Comparison of ENCODE assay signal across 8 cellular contexts in the genomic region with DNA sequence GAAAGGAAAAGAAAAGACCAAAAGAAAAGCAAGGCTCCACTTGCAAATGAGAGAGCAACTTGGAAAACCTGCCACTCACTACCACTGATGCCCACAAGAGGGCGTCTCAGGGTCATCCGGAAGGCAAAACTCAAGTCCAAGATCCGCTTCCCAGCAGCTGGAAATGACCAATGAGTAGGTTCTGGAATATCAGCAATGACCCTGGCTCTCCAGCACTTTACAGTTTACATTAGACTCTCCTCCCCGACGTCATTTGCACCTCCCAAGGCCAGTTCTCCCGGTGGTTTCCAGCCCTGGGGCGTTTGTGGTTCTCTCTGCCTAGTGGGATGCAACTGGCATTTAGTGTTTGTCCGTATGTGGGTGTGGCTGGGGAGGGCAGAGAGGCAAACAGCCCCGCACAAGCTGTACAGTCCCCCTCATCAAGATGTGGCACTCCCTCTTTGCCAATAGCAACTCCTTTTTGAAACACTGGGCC.
DNase-seq lines count a peak whose midpoint lies in the region; ATAC-seq and TF ChIP-seq lines count a peak whose summit lies in the region.

No MANE protein-coding gene starts in this region.

- TF ChIP-seq EP300 in SK-N-SH (IDR thresholded peaks at IDR 0.05; ENCODE audit: borderline replicate concordance in 1 of 2, low read depth in 1 of 2, low read length in 1 of 2) = no peak

- H3K9ac ChIP-seq in SK-N-SH (no peak overlapping the region), smooth muscle cell (ENCODE audit: low read depth) (no peak overlapping the region)

- no peaks in the 10 kb centered on the region for H3K9me2 ChIP-seq in SK-N-SH

- in situ Hi-C loops in T47D (cut with HindIII; ENCODE audit: low pct_unique_long_range_greater_than_20kb, low sequenced_read_pairs) = no loop called here

- no peak overlapping the region; the same call in 1 of the 2 replicates for H2AFZ ChIP-seq in SK-N-SH (ENCODE audit: low read depth)
- peak overlapping the region; percentile 69 for H2AFZ ChIP-seq in smooth muscle cell (ENCODE audit: low read depth)

- WGBS in SK-N-SH (ENCODE audit: low lambda C conversion rate) = 24% methylated on average over 8 of the region's 9 CpGs
- WGBS in smooth muscle cell (ENCODE audit: low lambda C conversion rate) = 10% methylated on average over 9 of the region's 9 CpGs

- H4K20me1 ChIP-seq in SK-N-SH (ENCODE audit: insufficient read depth) (no peaks in the 10 kb centered on the region), smooth muscle cell (ENCODE audit: low read depth) (no peaks in the 10 kb centered on the region)

- H3K4me2 ChIP-seq in SK-N-SH (no peak overlapping the region), smooth muscle cell (peak overlapping the region; percentile 36)

- POLR2A ChIA-PET in SK-N-SH (lab: Yijun Ruan, JAX) = no interaction called here

- H3K27me3 ChIP-seq in SK-N-SH (ENCODE audit: insufficient read depth) (peaks cover 8% of the 10 kb centered on the region; the same call in 1 of the 2 replicates), smooth muscle cell (ENCODE audit: low read depth) (peaks cover 15% of the 10 kb centered on the region)

- DNase-seq in EH (ENCODE audit: low read depth) (peak; percentile 87), LNCaP clone FGC (ENCODE audit: low read depth) (peak; percentile 77), SK-N-SH (peak; percentile 68), T47D (ENCODE audit: low read depth in 1 of 2, low spot score in 1 of 2) (peak; percentile 70 to 83), iPS-NIHi7 (ENCODE audit: extremely low spot score) (peak; percentile 83), smooth muscle cell (lab: John Stamatoyannopoulos, UW; ENCODE audit: unreplicated experiment) (peak; percentile 57)

- peak; percentile 71 for TF ChIP-seq RAD21 in SK-N-SH (IDR thresholded peaks at IDR 0.05; ENCODE audit: low read length)

- no peak overlapping the region for H3K27ac ChIP-seq in SK-N-SH (ENCODE audit: low read depth in 2 of 2, low read length in 1 of 2)
- no peak overlapping the region for H3K27ac ChIP-seq in smooth muscle cell (ENCODE audit: low read depth)

- H3K4me1 ChIP-seq in SK-N-SH (ENCODE audit: control insufficient read depth in 1 of 2, insufficient read depth in 2 of 2, low read depth in 1 of 2, low read length in 1 of 2) = peaks cover 0 to 2% of the 10 kb centered on the region in 2 experiments; a peak in 1 of 4 replicates
- no peaks in the 10 kb centered on the region for H3K4me1 ChIP-seq in smooth muscle cell (ENCODE audit: low read depth)

- H3K4me3 ChIP-seq in LNCaP clone FGC (ENCODE audit: low read depth, low read length) = no peak overlapping the region
- no peak overlapping the region; a peak in 1 of 4 replicates for H3K4me3 ChIP-seq in SK-N-SH (ENCODE audit: low read depth in 2 of 2, low read length in 1 of 2)
- H3K4me3 ChIP-seq in smooth muscle cell = no peak overlapping the region

- H3F3A ChIP-seq in SK-N-SH (replicated peaks; ENCODE audit: insufficient read depth) = peaks cover 5% of the 10 kb centered on the region
- no peaks in the 10 kb centered on the region for H3F3A ChIP-seq in smooth muscle cell (ENCODE audit: low read depth)

- H3K79me2 ChIP-seq in SK-N-SH (ENCODE audit: insufficient read depth) (no peaks in the 10 kb centered on the region), smooth muscle cell (ENCODE audit: low read depth) (no peaks in the 10 kb centered on the region)

- H3K9me3 ChIP-seq in SK-N-SH (no peaks in the 10 kb centered on the region), smooth muscle cell (replicated peaks; ENCODE audit: low read depth) (no peaks in the 10 kb centered on the region)

- H3K36me3 ChIP-seq in SK-N-SH (replicated peaks in 1 of 2; ENCODE audit: control insufficient read depth in 1 of 2, insufficient read depth in 2 of 2, low read length in 1 of 2) = no peaks in the 10 kb centered on the region
- no peaks in the 10 kb centered on the region for H3K36me3 ChIP-seq in smooth muscle cell (ENCODE audit: low read depth)

- no peak for ATAC-seq in GM18517 (IDR thresholded peaks at IDR 0.05; ENCODE audit: unreplicated experiment)
- no peak for ATAC-seq in GM18909 (IDR thresholded peaks at IDR 0.05; ENCODE audit: poor library complexity, unreplicated experiment)

- CTCF ChIA-PET in SK-N-SH (lab: Yijun Ruan, JAX) = interaction anchor here (0.6 to 3.2 kb wide), 35 partner anchors 10 to 614 kb away, joined by 3 to 18 read pairs (median 4); a partner anchor contains a TSS

- TF ChIP-seq CTCF in LNCaP clone FGC (IDR thresholded peaks at IDR 0.05; ENCODE audit: control insufficient read depth, extremely low read depth, insufficient read depth) = peak; percentile 90
- peak; percentile 91 for TF ChIP-seq CTCF in SK-N-SH (IDR thresholded peaks at IDR 0.05)
- peak; percentile 87 for TF ChIP-seq CTCF in smooth muscle cell (IDR thresholded peaks at IDR 0.05; ENCODE audit: borderline replicate concordance, insufficient read depth, poor library complexity, severe bottlenecking)

TF ChIP-seq in SK-N-SH, 30 proteins besides CTCF, POLR2A, EP300 and RAD21:
- TF ChIP-seq, protein P1, sequence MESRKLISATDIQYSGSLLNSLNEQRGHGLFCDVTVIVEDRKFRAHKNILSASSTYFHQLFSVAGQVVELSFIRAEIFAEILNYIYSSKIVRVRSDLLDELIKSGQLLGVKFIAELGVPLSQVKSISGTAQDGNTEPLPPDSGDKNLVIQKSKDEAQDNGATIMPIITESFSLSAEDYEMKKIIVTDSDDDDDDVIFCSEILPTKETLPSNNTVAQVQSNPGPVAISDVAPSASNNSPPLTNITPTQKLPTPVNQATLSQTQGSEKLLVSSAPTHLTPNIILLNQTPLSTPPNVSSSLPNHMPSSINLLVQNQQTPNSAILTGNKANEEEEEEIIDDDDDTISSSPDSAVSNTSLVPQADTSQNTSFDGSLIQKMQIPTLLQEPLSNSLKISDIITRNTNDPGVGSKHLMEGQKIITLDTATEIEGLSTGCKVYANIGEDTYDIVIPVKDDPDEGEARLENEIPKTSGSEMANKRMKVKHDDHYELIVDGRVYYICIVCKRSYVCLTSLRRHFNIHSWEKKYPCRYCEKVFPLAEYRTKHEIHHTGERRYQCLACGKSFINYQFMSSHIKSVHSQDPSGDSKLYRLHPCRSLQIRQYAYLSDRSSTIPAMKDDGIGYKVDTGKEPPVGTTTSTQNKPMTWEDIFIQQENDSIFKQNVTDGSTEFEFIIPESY (IDR thresholded peaks at IDR 0.05; ENCODE audit: borderline replicate concordance, low read depth) = no peak
- TF ChIP-seq SMC3 (IDR thresholded peaks at IDR 0.05; ENCODE audit: low read depth, low read length) (peak; percentile 59), POLR2AphosphoS5 (IDR thresholded peaks at IDR 0.05; ENCODE audit: low read depth, low read length) (no peak), RFX5 (IDR thresholded peaks at IDR 0.05; ENCODE audit: low read length) (no peak)
- TF ChIP-seq, protein P2, sequence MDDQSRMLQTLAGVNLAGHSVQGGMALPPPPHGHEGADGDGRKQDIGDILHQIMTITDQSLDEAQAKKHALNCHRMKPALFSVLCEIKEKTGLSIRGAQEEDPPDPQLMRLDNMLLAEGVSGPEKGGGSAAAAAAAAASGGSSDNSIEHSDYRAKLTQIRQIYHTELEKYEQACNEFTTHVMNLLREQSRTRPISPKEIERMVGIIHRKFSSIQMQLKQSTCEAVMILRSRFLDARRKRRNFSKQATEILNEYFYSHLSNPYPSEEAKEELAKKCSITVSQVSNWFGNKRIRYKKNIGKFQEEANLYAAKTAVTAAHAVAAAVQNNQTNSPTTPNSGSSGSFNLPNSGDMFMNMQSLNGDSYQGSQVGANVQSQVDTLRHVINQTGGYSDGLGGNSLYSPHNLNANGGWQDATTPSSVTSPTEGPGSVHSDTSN (IDR thresholded peaks at IDR 0.05) = 0 out of 2 replicates have a peak, but pooled peaks have one; percentile 19
TF ChIP-seq in SK-N-SH: peak in this region for 2.
